Comparison of ENCODE assay signal across 1 cellular context in genomic region chr2:164599954-164600589, GRCh38.
TF ChIP-seq lines count a peak whose summit lies in the region.

No MANE protein-coding gene starts in this region.

TF ChIP-seq in GM12878, 131 proteins besides CTCF, POLR2A, EP300 and RAD21 (continued from another document):
- TF ChIP-seq PAX5 (IDR thresholded peaks at IDR 0.05; ENCODE audit: borderline replicate concordance, low read depth, low read length): no peak
